1 cellular context compared by ENCODE assay signal in genomic region chrX:48539345-48540014, GRCh38.
TF ChIP-seq lines count a peak whose summit lies in the region.

TBC1D25 (plus strand) TSS chrX:48539714; CDS start chrX:48539798, 84 bp downstream.

TF ChIP-seq in GM12878, 131 proteins besides CTCF, POLR2A, EP300 and RAD21 (continued from another document):
- TF ChIP-seq RB1 (IDR thresholded peaks at IDR 0.05; ENCODE audit: borderline replicate concordance), result no peak
